9 cellular contexts compared by ENCODE assay signal in genomic region chr17:79930077-79930785, GRCh38.
DNase-seq lines count a peak whose midpoint lies in the region; TF ChIP-seq lines count a peak whose summit lies in the region.
"Had no signal": no experiment of that assay in that cellular context is flagged by ENCODE, and none has a peak within 500 bp of the region (broad histone marks: within the 10 kb centered on the region; RNA-seq: fewer than 3 reads in every experiment).

No MANE protein-coding gene starts in this region.

- TF ChIP-seq POLR2A in esophagus squamous epithelium (IDR thresholded peaks at IDR 0.05) = no peak

- DNase-seq in NCI-H2227 treated with DMSO at 0.1 percent for 48 hours (lab: John Stamatoyannopoulos, UW) = peak; percentile 22
- DNase-seq in esophagus squamous epithelium (lab: John Stamatoyannopoulos, UW) = no peak
- DNase-seq in Kasumi-1 (lab: John Stamatoyannopoulos, UW) = no peak
- DNase-seq in amniotic stem cell (lab: John Stamatoyannopoulos, UW) = no peak
- DNase-seq in tibial artery = no peak
- DNase-seq: activated CD8-positive, alpha-beta T cell treated with anti-CD3 and anti-CD28 coated beads for 36 hours; small intestine had no signal

- H2AFZ ChIP-seq in parathyroid adenoma = peak overlapping the region; percentile 46

- H3K9me3 ChIP-seq in ES-I3 (ENCODE audit: control insufficient read depth, insufficient read depth, low read length) (no peaks in the 10 kb centered on the region), esophagus squamous epithelium (no peaks in the 10 kb centered on the region), parathyroid adenoma (ENCODE audit: control insufficient read depth, low read length) (no peaks in the 10 kb centered on the region), tibial artery (no peaks in the 10 kb centered on the region)

- peak overlapping the region; percentile 57 for H3K4me2 ChIP-seq in parathyroid adenoma (ENCODE audit: low read length)

- TF ChIP-seq CTCF in esophagus squamous epithelium (IDR thresholded peaks at IDR 0.05) (no peak), parathyroid adenoma (IDR thresholded peaks at IDR 0.05) (no peak), tibial artery (IDR thresholded peaks at IDR 0.05) (no peak)

- no peaks in the 10 kb centered on the region for H3K79me2 ChIP-seq in parathyroid adenoma

- 3% methylated on average over 18 of the region's 58 CpGs; no CpG with 5 or more reads in 1 of the 2 donors for WGBS in esophagus squamous epithelium, 2 donors

- H3K4me1 ChIP-seq in ES-I3 (ENCODE audit: insufficient read depth, low read length) = peaks cover 15% of the 10 kb centered on the region; the same call in 1 of the 2 replicates
- peaks cover 17 to 47% (median 29%) of the 10 kb centered on the region in 3 donors for H3K4me1 ChIP-seq in esophagus squamous epithelium
- H3K4me1 ChIP-seq in parathyroid adenoma = no peaks in the 10 kb centered on the region
- H3K4me1 ChIP-seq in tibial artery = peaks cover 0 to 27% (median 11%) of the 10 kb centered on the region in 4 donors

- intact Hi-C loops in esophagus squamous epithelium (cut with DNase I) = no loop called here
- intact Hi-C loops in tibial artery (cut with DNase I; ENCODE audit: low total_unique reads) = no loop called here

- peaks cover 9 to 87% (median 19%) of the 10 kb centered on the region in 4 donors for H3K27me3 ChIP-seq in esophagus squamous epithelium
- H3K27me3 ChIP-seq in parathyroid adenoma (ENCODE audit: control insufficient read depth, insufficient read depth, low read length) = peaks cover 3% of the 10 kb centered on the region
- peaks cover 9 to 83% of the 10 kb centered on the region in 2 donors for H3K27me3 ChIP-seq in tibial artery

- H3K36me3 ChIP-seq in ES-I3 (ENCODE audit: insufficient read depth, low read length) (no peaks in the 10 kb centered on the region), esophagus squamous epithelium (no peaks in the 10 kb centered on the region), parathyroid adenoma (ENCODE audit: control insufficient read depth, insufficient read depth, low read length) (no peaks in the 10 kb centered on the region), tibial artery (no peaks in the 10 kb centered on the region)

- H3K4me3 ChIP-seq in esophagus squamous epithelium = peak overlapping the region in 3 of 4 donors; percentile 25 to 57 (median 31)
- no peak overlapping the region for H3K4me3 ChIP-seq in parathyroid adenoma (ENCODE audit: low read depth, low read length)
- no peak overlapping the region for H3K4me3 ChIP-seq in tibial artery

- H3K27ac ChIP-seq in esophagus squamous epithelium = no peak overlapping the region
- H3K27ac ChIP-seq in parathyroid adenoma = no peak overlapping the region
- H3K27ac ChIP-seq in tibial artery = no peak overlapping the region

- H3K9ac ChIP-seq in ES-I3 (ENCODE audit: low read depth, low read length) = peak overlapping the region; percentile 64
- no peak overlapping the region for H3K9ac ChIP-seq in parathyroid adenoma

Comparison
In these comparisons a context has a peak if more than half of its experiments do, and no peak if none do; other contexts are left out.
1. H3K4me3 ChIP-seq: peak in esophagus squamous epithelium (3 of 4); none in parathyroid adenoma (single experiment) and tibial artery (0 of 2).